16 cellular contexts compared by ENCODE assay signal in genomic region chr11:35511666-35512065, GRCh38. TPM values are rescaled to one million over a fixed set of nuclear protein-coding genes. Genes with fewer than 3 reads are reported as not detected.
A peak's percentile ranks its signal among the peaks of the same experiment; 100 is the strongest.
DNase-seq lines count a peak whose midpoint lies in the region; FAIRE-seq and TF ChIP-seq lines count a peak whose summit lies in the region.
"Had no signal": no experiment of that assay in that cellular context is flagged by ENCODE, and none has a peak within 500 bp of the region (broad histone marks: within the 10 kb centered on the region; RNA-seq: fewer than 3 reads in every experiment).

No MANE protein-coding gene starts in this region.

- H3K36me3 ChIP-seq in bronchial epithelial cell (ENCODE audit: control insufficient read depth, insufficient read depth, low read length) (no peaks in the 10 kb centered on the region), mesenchymal stem cell (ENCODE audit: control insufficient read depth in 1 of 2, insufficient read depth in 2 of 2, low read depth in 1 of 2, low read length in 2 of 2) (peaks cover 0 to 89% of the 10 kb centered on the region in 2 experiments)
- H3K36me3 ChIP-seq: cardiac muscle cell had no signal

- H2AFZ ChIP-seq in mesenchymal stem cell (ENCODE audit: low read depth, low read length) = no peak overlapping the region

- H2BK15ac ChIP-seq in mesenchymal stem cell (ENCODE audit: low read depth, poor library complexity, severe bottlenecking) = no peak overlapping the region

- H3K79me1 ChIP-seq in mesenchymal stem cell (replicated peaks; ENCODE audit: low read length, poor library complexity, severe bottlenecking) = no peaks in the 10 kb centered on the region

- no peak overlapping the region for H4K8ac ChIP-seq in mesenchymal stem cell (ENCODE audit: low read length)

- H2BK5ac ChIP-seq in mesenchymal stem cell (ENCODE audit: low read depth, low read length, poor library complexity, severe bottlenecking) = no peak overlapping the region

- peak overlapping the region; percentile 42 for H3K9ac ChIP-seq in mesenchymal stem cell (ENCODE audit: low read length)

- no peak for FAIRE-seq in bronchial epithelial cell (lab: Jason Lieb, UNC)
- FAIRE-seq: K562 had no signal

- H3K4me1 ChIP-seq in mesenchymal stem cell (ENCODE audit: control insufficient read depth, insufficient read depth, low read depth, low read length) = peaks cover 4% of the 10 kb centered on the region

- H3K27me3 ChIP-seq in bronchial epithelial cell (ENCODE audit: control insufficient read depth, insufficient read depth, low read length) (no peaks in the 10 kb centered on the region), mesenchymal stem cell (ENCODE audit: control insufficient read depth in 1 of 2, insufficient read depth in 1 of 2, low read length in 2 of 2) (peaks cover 0 to 18% of the 10 kb centered on the region in 2 experiments)
- H3K27me3 ChIP-seq: cardiac muscle cell had no signal

- peak overlapping the region in 1 of 2 experiments; percentile 24 for H3K23ac ChIP-seq in mesenchymal stem cell (ENCODE audit: low read length in 2 of 2)

- H3K9me3 ChIP-seq in mesenchymal stem cell (ENCODE audit: control insufficient read depth, low read length) = peaks cover 20% of the 10 kb centered on the region

- no peak overlapping the region for H3K4ac ChIP-seq in mesenchymal stem cell (ENCODE audit: low read depth in 1 of 2, low read length in 2 of 2)

- no peak for TF ChIP-seq CTCF in bronchial epithelial cell (IDR thresholded peaks at IDR 0.05; ENCODE audit: insufficient read depth, low read length, severe bottlenecking)

- DNase-seq in COLO829 (ENCODE audit: low spot score) (peak; percentile 12), M059J (ENCODE audit: low read depth) (peak; percentile 92), bronchial epithelial cell (ENCODE audit: low read depth) (peak; percentile 50), mesenchymal stem cell (peak; percentile 86), epidermal melanocyte (ENCODE audit: insufficient read length, low spot score) (no peak), NCI-H748 (lab: John Stamatoyannopoulos, UW; ENCODE audit: unreplicated experiment) (no peak), NCI-H446 treated with DMSO at 0.1 percent for 48 hours (lab: John Stamatoyannopoulos, UW) (no peak)
- DNase-seq in activated CD8-positive, alpha-beta memory T cell treated with anti-CD3 and anti-CD28 coated beads, Interleukin-2, amount 50 U/mL, for 4 hours = no peak
- DNase-seq: activated CD4-positive, alpha-beta T cell treated with anti-CD3 and anti-CD28 coated beads, Interleukin-2, amount 50 U/mL, for 1 hour; GDM1; stimulated activated CD4-positive, alpha-beta T cell treated with anti-CD3 and anti-CD28 coated beads, Interleukin-4, amount 100 ng/mL, for 24 hours; stimulated activated naive CD4-positive, alpha-beta T cell; T-helper 1 cell had no signal

- H3K18ac ChIP-seq in mesenchymal stem cell (ENCODE audit: low read depth in 1 of 2, low read length in 2 of 2) = peak overlapping the region in 1 of 2 experiments; percentile 50

- no peak overlapping the region for H2AK5ac ChIP-seq in mesenchymal stem cell (ENCODE audit: low read length, severe bottlenecking)

- H3K4me3 ChIP-seq in bronchial epithelial cell (ENCODE audit: low read depth, low read length) = no peak overlapping the region
- H3K4me3 ChIP-seq in mesenchymal stem cell (ENCODE audit: insufficient read depth in 1 of 2, low read depth in 1 of 2, low read length in 2 of 2) = no peak overlapping the region
- H3K4me3 ChIP-seq: cardiac muscle cell, K562 had no signal

- no peak overlapping the region for H3K14ac ChIP-seq in mesenchymal stem cell (ENCODE audit: low read length in 2 of 2)

- no peak overlapping the region for H3K27ac ChIP-seq in mesenchymal stem cell (ENCODE audit: low read length, poor library complexity, severe bottlenecking)
- H3K27ac ChIP-seq: cardiac muscle cell had no signal

- 3% methylated on average over 4 of the region's 5 CpGs for WGBS in mesenchymal stem cell

- H2BK120ac ChIP-seq in mesenchymal stem cell (ENCODE audit: low read depth, low read length) = no peak overlapping the region

- H2BK12ac ChIP-seq in mesenchymal stem cell (ENCODE audit: low read length in 2 of 2) = peak overlapping the region in 1 of 2 experiments; percentile 92

- peak overlapping the region; percentile 3 for H4K91ac ChIP-seq in mesenchymal stem cell (ENCODE audit: low read length)

- no peak overlapping the region for H3K4me2 ChIP-seq in mesenchymal stem cell (ENCODE audit: low read length, poor library complexity, severe bottlenecking)

RNA-seq across cellular contexts. Expression of gene PAMR1, which starts 13.8 kb away (rescaled TPM):
- total RNA-seq in M059J (2014; rRNA removed; shearing (Covaris generic)) = not detected in 2 replicates
- 3.1 and 5.3 TPM in 2 replicates for total RNA-seq in bronchial epithelial cell
- 79.7 TPM for polyA plus RNA-seq in mesenchymal stem cell (2013, experiment 1 of 2)
- polyA plus RNA-seq in mesenchymal stem cell (2013, experiment 2 of 2) = 80.3 TPM
- total RNA-seq: activated T-helper 2 cell treated with anti-CD3 and anti-CD28 coated beads, Interferon-gamma antibody, Interleukin-2, Interleukin-4, amounts not matched to agents 10 μg/mL and 5 μg/mL and 100 μg/mL, durations not matched to agents 14 hours and 24 hours and 36 hours; K562 had no signal
- polyA plus RNA-seq: K562 had no signal

Comparison
In these comparisons a context has a peak if more than half of its experiments do, and no peak if none do; other contexts are left out.
1. DNase-seq: peak in COLO829 (single experiment), M059J (single experiment), bronchial epithelial cell (single experiment) and mesenchymal stem cell (single experiment); none in activated CD8-positive, alpha-beta memory T cell treated with anti-CD3 and anti-CD28 coated beads, Interleukin-2, amount 50 U/mL, for 4 hours (single experiment), epidermal melanocyte (single experiment), NCI-H748 (single experiment) and NCI-H446 treated with DMSO at 0.1 percent for 48 hours (single experiment).